ENCODE assay signal across 27 cellular contexts in genomic region chr13:112451512-112452379, GRCh38.
DNase-seq lines count a peak whose midpoint lies in the region; FAIRE-seq and TF ChIP-seq lines count a peak whose summit lies in the region.
"Had no signal": no experiment of that assay in that cellular context is flagged by ENCODE, and none has a peak within 500 bp of the region (broad histone marks: within the 10 kb centered on the region; RNA-seq: fewer than 3 reads in every experiment).

No MANE protein-coding gene starts in this region.

- no peak overlapping the region for H3K9ac ChIP-seq in H1 (replicated peaks in 1 of 4; ENCODE audit: extremely low read depth in 1 of 4, low read depth in 3 of 4, low read length in 3 of 4)
- H3K9ac ChIP-seq: GM23248 had no signal

- H2AFZ ChIP-seq in H1 (ENCODE audit: low read length) (no peak overlapping the region), osteoblast (ENCODE audit: low read length) (no peak overlapping the region)
- H2AFZ ChIP-seq: GM23248 had no signal

- no peak overlapping the region for H2BK20ac ChIP-seq in H1 (ENCODE audit: low read length)

- no peaks in the 10 kb centered on the region for H3K36me3 Mint-ChIP-seq in activated CD4-positive, alpha-beta memory T cell treated with anti-CD3 and anti-CD28 coated beads, Interleukin-2, amount 10 ng/mL, durations not matched to agents 7 days and 5 days (ENCODE audit: low read depth)
- H3K36me3 Mint-ChIP-seq in activated CD4-positive, alpha-beta memory T cell treated with anti-CD3 and anti-CD28 coated beads for 36 hours, result no peaks in the 10 kb centered on the region
- H3K36me3 Mint-ChIP-seq: CD4-positive, alpha-beta memory T cell; mesothelial cell of epicardium had no signal

- H3K36me3 ChIP-seq in H7 (replicated peaks; ENCODE audit: control insufficient read depth, insufficient read depth, low read length) (no peaks in the 10 kb centered on the region), H1 (ENCODE audit: control insufficient read depth in 2 of 4, insufficient read depth in 4 of 4, low read length in 3 of 4) (no peaks in the 10 kb centered on the region), osteoblast (ENCODE audit: insufficient read depth, low read length) (no peaks in the 10 kb centered on the region)
- H3K36me3 ChIP-seq: esophagus squamous epithelium, prostate gland, tibial nerve had no signal

- H3K18ac ChIP-seq in H1 (ENCODE audit: extremely low read depth, low read length), result no peak overlapping the region

- H3K23me2 ChIP-seq in H1 (ENCODE audit: low read depth, low read length), result no peaks in the 10 kb centered on the region

- no peak for TF ChIP-seq EP300 in H1 (IDR thresholded peaks at IDR 0.05; ENCODE audit: borderline replicate concordance in 1 of 2, low read depth in 2 of 2, low read length in 2 of 2)

- no peaks in the 10 kb centered on the region for H3K4me1 ChIP-seq in H1 (replicated peaks in 1 of 4; ENCODE audit: control insufficient read depth in 3 of 4, insufficient read depth in 4 of 4, low read length in 3 of 4)
- no peaks in the 10 kb centered on the region for H3K4me1 ChIP-seq in osteoblast (ENCODE audit: insufficient read depth, low read length)
- H3K4me1 ChIP-seq: foreskin keratinocyte, prostate gland, tibial nerve had no signal

- H4K91ac ChIP-seq in H1 (replicated peaks; ENCODE audit: insufficient read length, low read length), result no peak overlapping the region

- H3K4ac ChIP-seq in H1 (replicated peaks; ENCODE audit: insufficient read length, low read depth, low read length), result no peak overlapping the region

- H3K9me3 ChIP-seq in H1 (ENCODE audit: insufficient read depth in 2 of 2, low read depth in 1 of 2, low read length in 1 of 2) (no peaks in the 10 kb centered on the region), osteoblast (ENCODE audit: low read depth, low read length) (no peaks in the 10 kb centered on the region)
- H3K9me3 ChIP-seq: esophagus squamous epithelium, prostate gland had no signal

- CTCF ChIA-PET in activated CD4-positive, alpha-beta memory T cell treated with anti-CD3 and anti-CD28 coated beads, Interleukin-2, amount 10 ng/mL, durations not matched to agents 7 days and 5 days (lab: Charles Lee), result no interaction called here
- CTCF ChIA-PET in activated CD4-positive, alpha-beta memory T cell treated with anti-CD3 and anti-CD28 coated beads for 36 hours (lab: Charles Lee), result no interaction called here
- CTCF ChIA-PET in H1 (lab: Charles Lee; ENCODE audit: partially characterized antibody), result interaction anchor here (0.8 to 2.6 kb wide), 2 partner anchors 9 to 10 kb away, joined by 3 to 7 read pairs; no protein-coding TSS in a partner anchor

- POLR2A ChIA-PET in activated CD4-positive, alpha-beta memory T cell treated with anti-CD3 and anti-CD28 coated beads, Interleukin-2, amount 10 ng/mL, durations not matched to agents 7 days and 5 days (lab: Charles Lee), result no interaction called here
- POLR2A ChIA-PET in activated CD4-positive, alpha-beta memory T cell treated with anti-CD3 and anti-CD28 coated beads for 36 hours (lab: Charles Lee), result no interaction called here
- POLR2A ChIA-PET in H1 (lab: Charles Lee; ENCODE audit: partially characterized antibody), result no interaction called here

- H4K20me1 ChIP-seq in H1 (replicated peaks in 1 of 2; ENCODE audit: control insufficient read depth in 1 of 2, insufficient read depth in 2 of 2, low read length in 2 of 2) (no peaks in the 10 kb centered on the region), osteoblast (ENCODE audit: insufficient read depth, low read length) (no peaks in the 10 kb centered on the region)

- no peak overlapping the region for H2BK12ac ChIP-seq in H1 (ENCODE audit: low read depth, low read length)

- H3K4me3 Mint-ChIP-seq in activated CD4-positive, alpha-beta memory T cell treated with anti-CD3 and anti-CD28 coated beads, Interleukin-2, amount 10 ng/mL, durations not matched to agents 7 days and 5 days, result no peak overlapping the region
- no peak overlapping the region for H3K4me3 Mint-ChIP-seq in activated CD4-positive, alpha-beta memory T cell treated with anti-CD3 and anti-CD28 coated beads for 36 hours
- H3K4me3 Mint-ChIP-seq: activated B cell treated with CpG ODN at 0.5 μM for 24 hours; activated naive CD8-positive, alpha-beta T cell treated with anti-CD3 and anti-CD28 coated beads, Interleukin-2, amount 50 U/mL, for 24 hours; B cell; CD4-positive, alpha-beta memory T cell; HFFc6; mesothelial cell of epicardium; T-helper 1 cell treated with Interleukin-12 subunit alpha and Interleukin-12 subunit beta and Interleukin-4 antibody, amounts not matched to agents 30 μg/mL and 1 μg/mL, for 36 hours had no signal

- no peak overlapping the region for H4K5ac ChIP-seq in H1 (ENCODE audit: insufficient read length, low read depth, low read length)

- H4K8ac ChIP-seq in H1 (ENCODE audit: extremely low read depth, insufficient read depth, low read length), result 0 out of 2 replicates have a peak overlapping the region, but pooled peaks have one; percentile 45

- H3K27me3 ChIP-seq in H7 (ENCODE audit: control insufficient read depth, insufficient read depth, low read length), result no peaks in the 10 kb centered on the region
- H3K27me3 ChIP-seq in H1 (replicated peaks in 1 of 4; ENCODE audit: control insufficient read depth in 3 of 4, extremely low read depth in 1 of 4, insufficient read depth in 3 of 4, low read length in 3 of 4), result no peaks in the 10 kb centered on the region
- H3K27me3 ChIP-seq in osteoblast (ENCODE audit: insufficient read depth, low read length), result no peaks in the 10 kb centered on the region
- H3K27me3 ChIP-seq: foreskin keratinocyte, tibial nerve had no signal

- no peak overlapping the region for H3K23ac ChIP-seq in H1 (ENCODE audit: insufficient read length)

- no peak overlapping the region for H3K27ac ChIP-seq in H1 (ENCODE audit: low read depth, low read length)
- H3K27ac ChIP-seq in osteoblast (ENCODE audit: low read depth, low read length), result no peak overlapping the region
- H3K27ac ChIP-seq: esophagus squamous epithelium, foreskin keratinocyte, GM23248, prostate gland, RWPE1, tibial nerve had no signal

- no peaks in the 10 kb centered on the region for H3K79me1 ChIP-seq in H1 (ENCODE audit: low read depth, low read length)

- TF ChIP-seq POLR2A in H1 (IDR thresholded peaks at IDR 0.05; ENCODE audit: control extremely low read depth in 1 of 2, low read depth in 2 of 2, low read length in 2 of 2), result no peak

- H2AK5ac ChIP-seq in H1 (ENCODE audit: low read depth, low read length), result no peak overlapping the region

- no peaks in the 10 kb centered on the region for H3K27me3 Mint-ChIP-seq in activated CD4-positive, alpha-beta memory T cell treated with anti-CD3 and anti-CD28 coated beads, Interleukin-2, amount 10 ng/mL, durations not matched to agents 7 days and 5 days
- peaks cover 3% of the 10 kb centered on the region for H3K27me3 Mint-ChIP-seq in activated CD4-positive, alpha-beta memory T cell treated with anti-CD3 and anti-CD28 coated beads for 36 hours
- H3K27me3 Mint-ChIP-seq: activated B cell treated with CpG ODN at 0.5 μM for 24 hours had no signal

- no peak overlapping the region for H2BK120ac ChIP-seq in H1 (replicated peaks; ENCODE audit: low read depth, low read length)

- intact Hi-C loops in activated CD4-positive, alpha-beta memory T cell treated with anti-CD3 and anti-CD28 coated beads for 36 hours (cut with micrococcal nuclease), result no loop called here

- H3K56ac ChIP-seq in H1 (replicated peaks; ENCODE audit: insufficient read length, low read depth, low read length), result no peak overlapping the region

- no peaks in the 10 kb centered on the region for H3K4me1 Mint-ChIP-seq in activated CD4-positive, alpha-beta memory T cell treated with anti-CD3 and anti-CD28 coated beads, Interleukin-2, amount 10 ng/mL, durations not matched to agents 7 days and 5 days
- H3K4me1 Mint-ChIP-seq in activated CD4-positive, alpha-beta memory T cell treated with anti-CD3 and anti-CD28 coated beads for 36 hours (ENCODE audit: low read depth), result no peaks in the 10 kb centered on the region
- H3K4me1 Mint-ChIP-seq: activated B cell treated with CpG ODN at 0.5 μM for 24 hours; activated naive CD8-positive, alpha-beta T cell treated with anti-CD3 and anti-CD28 coated beads, Interleukin-2, amount 50 U/mL, for 24 hours; B cell; CD4-positive, alpha-beta memory T cell; mesothelial cell of epicardium had no signal

- H3K4me3 ChIP-seq in H7 (ENCODE audit: insufficient read depth, low read depth, low read length) (no peak overlapping the region), H1 (ENCODE audit: extremely low read depth in 1 of 4, insufficient read depth in 2 of 4, low read depth in 3 of 4, low read length in 4 of 4) (no peak overlapping the region), osteoblast (ENCODE audit: insufficient read depth, low read length) (no peak overlapping the region)
- H3K4me3 ChIP-seq: esophagus squamous epithelium, GM23248, prostate gland, tibial nerve had no signal

- TF ChIP-seq RAD21 in H1 (IDR thresholded peaks at IDR 0.05 in 1 of 2, conservative IDR thresholded peaks at IDR 0.05 in 1 of 2; ENCODE audit: low read depth in 2 of 2, low read length in 2 of 2), result no peak

- H3K14ac ChIP-seq in H1 (ENCODE audit: insufficient read length), result no peak overlapping the region

- no peak overlapping the region for H2BK15ac ChIP-seq in H1 (ENCODE audit: low read length)

- TF ChIP-seq CTCF in H1 (IDR thresholded peaks at IDR 0.05; ENCODE audit: control extremely low read depth in 1 of 3, insufficient read depth in 1 of 3, low read depth in 1 of 3, low read length in 3 of 3), result no peak
- no peak for TF ChIP-seq CTCF in osteoblast (IDR thresholded peaks at IDR 0.05; ENCODE audit: extremely low read depth, low read depth, low read length)

- FAIRE-seq in H1 (lab: Jason Lieb, UNC), result no peak
- FAIRE-seq: GM18507, keratinocyte had no signal

- H3K4me2 ChIP-seq in H1 (ENCODE audit: insufficient read depth in 1 of 2, low read depth in 2 of 2, low read length in 2 of 2) (no peak overlapping the region), osteoblast (ENCODE audit: insufficient read depth, low read length) (no peak overlapping the region)

- H2BK5ac ChIP-seq in H1 (ENCODE audit: low read depth, low read length), result no peak overlapping the region

- no peaks in the 10 kb centered on the region for H3K9me3 Mint-ChIP-seq in activated CD4-positive, alpha-beta memory T cell treated with anti-CD3 and anti-CD28 coated beads, Interleukin-2, amount 10 ng/mL, durations not matched to agents 7 days and 5 days
- no peaks in the 10 kb centered on the region for H3K9me3 Mint-ChIP-seq in activated CD4-positive, alpha-beta memory T cell treated with anti-CD3 and anti-CD28 coated beads for 36 hours
- H3K9me3 Mint-ChIP-seq: activated naive CD8-positive, alpha-beta T cell treated with anti-CD3 and anti-CD28 coated beads, Interleukin-2, amount 50 U/mL, for 24 hours; T-helper 1 cell treated with Interleukin-12 subunit alpha and Interleukin-12 subunit beta and Interleukin-4 antibody, amounts not matched to agents 30 μg/mL and 1 μg/mL, for 36 hours had no signal

- peak; percentile 7 for DNase-seq in activated CD4-positive, alpha-beta memory T cell treated with anti-CD3 and anti-CD28 coated beads, Interleukin-2, amount 10 ng/mL, durations not matched to agents 7 days and 5 days
- DNase-seq in activated CD4-positive, alpha-beta memory T cell treated with anti-CD3 and anti-CD28 coated beads for 36 hours, result no peak
- DNase-seq in H7 (peak; percentile 63), H1 (ENCODE audit: low read depth in 1 of 2, low spot score in 2 of 2) (peak in 1 of 2 experiments; percentile 39), osteoblast (ENCODE audit: insufficient read length, low spot score, missing footprints) (peak; percentile 73), SW 1271 (lab: John Stamatoyannopoulos, UW) (no peak), OCI-M1 (lab: John Stamatoyannopoulos, UW) (no peak), A172 (ENCODE audit: low spot score) (no peak)
- DNase-seq: activated B cell treated with CpG ODN at 0.5 μM for 24 hours; activated naive CD8-positive, alpha-beta T cell treated with anti-CD3 and anti-CD28 coated beads, Interleukin-2, amount 50 U/mL, for 24 hours; activated T-cell treated with anti-CD3 and anti-CD28 coated beads for 4 hours; CD4-positive, alpha-beta memory T cell; esophagus squamous epithelium; foreskin keratinocyte; GM23248; HFFc6; NCI-H187 treated with DMSO at 0.1 percent for 48 hours; NCI-H2227 treated with DMSO at 0.1 percent for 48 hours; stimulated activated CD4-positive, alpha-beta T cell treated with anti-CD3 and anti-CD28 coated beads, Interleukin-4, amount 100 ng/mL, for 24 hours had no signal

- no peak overlapping the region for H3K27ac Mint-ChIP-seq in activated CD4-positive, alpha-beta memory T cell treated with anti-CD3 and anti-CD28 coated beads, Interleukin-2, amount 10 ng/mL, durations not matched to agents 7 days and 5 days
- H3K27ac Mint-ChIP-seq in activated CD4-positive, alpha-beta memory T cell treated with anti-CD3 and anti-CD28 coated beads for 36 hours, result no peak overlapping the region
- H3K27ac Mint-ChIP-seq: activated B cell treated with CpG ODN at 0.5 μM for 24 hours; activated naive CD8-positive, alpha-beta T cell treated with anti-CD3 and anti-CD28 coated beads, Interleukin-2, amount 50 U/mL, for 24 hours; B cell; CD4-positive, alpha-beta memory T cell; HFFc6; mesothelial cell of epicardium; T-helper 1 cell treated with Interleukin-12 subunit alpha and Interleukin-12 subunit beta and Interleukin-4 antibody, amounts not matched to agents 30 μg/mL and 1 μg/mL, for 36 hours had no signal

- H3K79me2 ChIP-seq in H1 (ENCODE audit: control insufficient read depth in 1 of 2, insufficient read depth in 2 of 2, low read length in 2 of 2) (no peaks in the 10 kb centered on the region), osteoblast (ENCODE audit: insufficient read depth, low read length) (no peaks in the 10 kb centered on the region)

- 86% methylated on average over 40 of the region's 43 CpGs; no CpG with 5 or more reads in 1 of the 2 experiments for WGBS in H1 (ENCODE audit: extremely low coverage in 1 of 2, insufficient coverage in 1 of 2, insufficient read length in 1 of 2, insufficient replicate concordance in 2 of 2, low coverage in 1 of 2, low lambda C conversion rate in 2 of 2, missing lambda C conversion rate in 1 of 2), 2 experiments

Comparison
In these comparisons a context has a peak if more than half of its experiments do, and no peak if none do; other contexts are left out.
1. DNase-seq: peak in activated CD4-positive, alpha-beta memory T cell treated with anti-CD3 and anti-CD28 coated beads, Interleukin-2, amount 10 ng/mL, durations not matched to agents 7 days and 5 days (single experiment), H7 (single experiment) and osteoblast (single experiment); none in activated CD4-positive, alpha-beta memory T cell treated with anti-CD3 and anti-CD28 coated beads for 36 hours (single experiment), SW 1271 (0 of 2), OCI-M1 (single experiment) and A172 (single experiment).